In the genomic region with DNA sequence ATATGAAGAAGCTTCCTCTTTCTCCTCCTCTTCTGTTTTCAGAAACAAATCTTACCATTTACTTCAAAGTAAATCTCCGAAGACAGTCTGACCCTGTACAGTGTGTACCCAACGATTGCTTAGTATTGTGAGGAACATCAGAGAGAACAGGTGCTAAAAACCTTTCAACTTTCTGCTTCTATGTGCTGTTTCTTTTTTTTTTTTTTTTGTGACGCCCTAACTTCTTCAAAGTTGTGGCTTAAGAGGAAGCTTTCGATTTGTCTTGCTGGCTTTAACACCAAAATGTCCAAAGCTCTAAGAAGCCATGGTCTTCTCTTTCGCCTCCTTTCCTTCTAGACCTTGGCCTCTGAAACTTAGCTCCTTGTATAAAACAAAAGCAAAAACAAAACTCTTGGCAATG, we compare ENCODE assay signal across 9 cellular contexts. TPM values are rescaled to one million over a fixed set of nuclear protein-coding genes. Genes with fewer than 3 reads are reported as not detected.
DNase-seq lines count a peak whose midpoint lies in the region; ATAC-seq and TF ChIP-seq lines count a peak whose summit lies in the region.
"Had no signal": no experiment of that assay in that cellular context is flagged by ENCODE, and none has a peak within 500 bp of the region (broad histone marks: within the 10 kb centered on the region; RNA-seq: fewer than 3 reads in every experiment).

No MANE protein-coding gene starts in this region.

- H3K27ac Mint-ChIP-seq in stimulated activated naive CD8-positive, alpha-beta T cell treated with anti-CD3 and anti-CD28 coated beads, Interleukin-15, Interleukin-2, amounts not matched to agents 100 ng/mL and 50 ng/mL, for 24 hours, result peak overlapping the region; percentile 90
- H3K27ac Mint-ChIP-seq in activated CD4-positive, alpha-beta memory T cell treated with anti-CD3 and anti-CD28 coated beads, Interleukin-2, amount 10 ng/mL, durations not matched to agents 7 days and 5 days, result peak overlapping the region; percentile 93
- peak overlapping the region; percentile 79 for H3K27ac Mint-ChIP-seq in memory B cell
- H3K27ac Mint-ChIP-seq in nephron progenitor cell, result no peak overlapping the region

- peaks cover 21% of the 10 kb centered on the region for H3K36me3 Mint-ChIP-seq in stimulated activated naive CD8-positive, alpha-beta T cell treated with anti-CD3 and anti-CD28 coated beads, Interleukin-15, Interleukin-2, amounts not matched to agents 100 ng/mL and 50 ng/mL, for 24 hours (ENCODE audit: low read depth)
- peaks cover 62% of the 10 kb centered on the region for H3K36me3 Mint-ChIP-seq in activated CD4-positive, alpha-beta memory T cell treated with anti-CD3 and anti-CD28 coated beads, Interleukin-2, amount 10 ng/mL, durations not matched to agents 7 days and 5 days (ENCODE audit: low read depth)
- H3K36me3 Mint-ChIP-seq in memory B cell (no peaks in the 10 kb centered on the region), nephron progenitor cell (ENCODE audit: low read depth) (no peaks in the 10 kb centered on the region)

- ATAC-seq in stimulated activated naive CD8-positive, alpha-beta T cell treated with anti-CD3 and anti-CD28 coated beads, Interleukin-15, Interleukin-2, amounts not matched to agents 100 U/mL and 50 U/mL, for 24 hours, result no peak
- peak; percentile 78 for ATAC-seq in memory B cell (ENCODE audit: low read depth)
- ATAC-seq in HG03460 (IDR thresholded peaks at IDR 0.05; ENCODE audit: unreplicated experiment), result no peak

- H3K27me3 Mint-ChIP-seq in stimulated activated naive CD8-positive, alpha-beta T cell treated with anti-CD3 and anti-CD28 coated beads, Interleukin-15, Interleukin-2, amounts not matched to agents 100 ng/mL and 50 ng/mL, for 24 hours, result no peaks in the 10 kb centered on the region
- H3K27me3 Mint-ChIP-seq in activated CD4-positive, alpha-beta memory T cell treated with anti-CD3 and anti-CD28 coated beads, Interleukin-2, amount 10 ng/mL, durations not matched to agents 7 days and 5 days, result peaks cover 2% of the 10 kb centered on the region
- H3K27me3 Mint-ChIP-seq in memory B cell (peaks cover 15% of the 10 kb centered on the region), nephron progenitor cell (ENCODE audit: low read depth, poor library complexity) (peaks cover 46% of the 10 kb centered on the region)

- no peak for DNase-seq in stimulated activated naive CD8-positive, alpha-beta T cell treated with anti-CD3 and anti-CD28 coated beads, Interleukin-15, Interleukin-2, amounts not matched to agents 100 U/mL and 50 U/mL, for 24 hours
- no peak for DNase-seq in activated CD4-positive, alpha-beta memory T cell treated with anti-CD3 and anti-CD28 coated beads, Interleukin-2, amount 10 ng/mL, durations not matched to agents 7 days and 5 days
- DNase-seq in memory B cell (ENCODE audit: low spot score in 2 of 2) (peak in 1 of 2 donors; percentile 28), epidermal melanocyte (ENCODE audit: insufficient read length, low spot score) (no peak), NCI-H226 (no peak), nephron progenitor cell (no peak)
- DNase-seq: dermis blood vessel endothelial cell had no signal

- TF ChIP-seq CTCF in nephron progenitor cell (IDR thresholded peaks at IDR 0.05), result no peak

- H3K4me1 Mint-ChIP-seq in stimulated activated naive CD8-positive, alpha-beta T cell treated with anti-CD3 and anti-CD28 coated beads, Interleukin-15, Interleukin-2, amounts not matched to agents 100 ng/mL and 50 ng/mL, for 24 hours (ENCODE audit: low read depth), result peaks cover 78% of the 10 kb centered on the region
- H3K4me1 Mint-ChIP-seq in activated CD4-positive, alpha-beta memory T cell treated with anti-CD3 and anti-CD28 coated beads, Interleukin-2, amount 10 ng/mL, durations not matched to agents 7 days and 5 days, result peaks cover 63% of the 10 kb centered on the region
- peaks cover 41% of the 10 kb centered on the region for H3K4me1 Mint-ChIP-seq in memory B cell
- H3K4me1 Mint-ChIP-seq in nephron progenitor cell, result peaks cover 4% of the 10 kb centered on the region

- CTCF ChIA-PET in activated CD4-positive, alpha-beta memory T cell treated with anti-CD3 and anti-CD28 coated beads, Interleukin-2, amount 10 ng/mL, durations not matched to agents 7 days and 5 days (lab: Charles Lee), result interaction anchor here (0.7 to 4.3 kb wide), 19 partner anchors 15 to 276 kb away, joined by 3 to 38 read pairs (median 5); a partner anchor contains a TSS

- POLR2A ChIA-PET in activated CD4-positive, alpha-beta memory T cell treated with anti-CD3 and anti-CD28 coated beads, Interleukin-2, amount 10 ng/mL, durations not matched to agents 7 days and 5 days (lab: Charles Lee), result interaction anchor here (0.7 to 7.3 kb wide), 34 partner anchors 8 to 543 kb away, joined by 3 to 373 read pairs (median 8); a partner anchor contains a TSS

- H3K9me3 Mint-ChIP-seq in stimulated activated naive CD8-positive, alpha-beta T cell treated with anti-CD3 and anti-CD28 coated beads, Interleukin-15, Interleukin-2, amounts not matched to agents 100 ng/mL and 50 ng/mL, for 24 hours, result peaks cover 5% of the 10 kb centered on the region
- no peaks in the 10 kb centered on the region for H3K9me3 Mint-ChIP-seq in activated CD4-positive, alpha-beta memory T cell treated with anti-CD3 and anti-CD28 coated beads, Interleukin-2, amount 10 ng/mL, durations not matched to agents 7 days and 5 days
- H3K9me3 Mint-ChIP-seq in memory B cell, result no peaks in the 10 kb centered on the region
- no peaks in the 10 kb centered on the region for H3K9me3 Mint-ChIP-seq in nephron progenitor cell

- H3K4me3 Mint-ChIP-seq in stimulated activated naive CD8-positive, alpha-beta T cell treated with anti-CD3 and anti-CD28 coated beads, Interleukin-15, Interleukin-2, amounts not matched to agents 100 ng/mL and 50 ng/mL, for 24 hours, result peak overlapping the region; percentile 98
- peak overlapping the region; percentile 89 for H3K4me3 Mint-ChIP-seq in activated CD4-positive, alpha-beta memory T cell treated with anti-CD3 and anti-CD28 coated beads, Interleukin-2, amount 10 ng/mL, durations not matched to agents 7 days and 5 days
- H3K4me3 Mint-ChIP-seq in memory B cell (peak overlapping the region; percentile 80), nephron progenitor cell (no peak overlapping the region)

RNA-seq across cellular contexts. Expression of a gene that starts 1.2 kb away (rescaled TPM):
- 10 to 100 TPM; 34.6 to 34.8 TPM for total RNA-seq in activated CD4-positive, alpha-beta memory T cell treated with anti-CD3 and anti-CD28 coated beads, Interleukin-2, amount 10 ng/mL, durations not matched to agents 7 days and 5 days
- total RNA-seq: dermis blood vessel endothelial cell had no signal
